In genomic region chr17:74516561-74516960, GRCh38 we compare ENCODE assay signal across 17 cellular contexts. TPM values are rescaled to one million over a fixed set of nuclear protein-coding genes. Genes with fewer than 3 reads are reported as not detected.
DNase-seq lines count a peak whose midpoint lies in the region; ATAC-seq and TF ChIP-seq lines count a peak whose summit lies in the region.
"Had no signal": no experiment of that assay in that cellular context is flagged by ENCODE, and none has a peak within 500 bp of the region (broad histone marks: within the 10 kb centered on the region; RNA-seq: fewer than 3 reads in every experiment).

No MANE protein-coding gene starts in this region.

- H3K36me3 ChIP-seq in esophagus muscularis mucosa (no peaks in the 10 kb centered on the region), neutrophil (no peaks in the 10 kb centered on the region)

- H3K9me3 Mint-ChIP-seq in natural killer cell, result peaks cover 2 to 10% of the 10 kb centered on the region in 2 donors
- H3K9me3 Mint-ChIP-seq in natural killer cell treated with Interleukin-12 subunit alpha and Interleukin-12 subunit beta and Interleukin-15 and Interleukin-18, amount 100 ng/mL, for 72 hours, result peaks cover 10% of the 10 kb centered on the region
- H3K9me3 Mint-ChIP-seq in activated naive CD8-positive, alpha-beta T cell treated with anti-CD3 and anti-CD28 coated beads, Interleukin-2, amount 50 U/mL, for 24 hours, result peaks cover 31% of the 10 kb centered on the region

- no peak for ATAC-seq in natural killer cell
- ATAC-seq in natural killer cell treated with Interleukin-12 subunit alpha and Interleukin-12 subunit beta and Interleukin-15 and Interleukin-18, amount 100 ng/mL, for 72 hours, result no peak
- no peak for ATAC-seq in activated naive CD8-positive, alpha-beta T cell treated with anti-CD3 and anti-CD28 coated beads, Interleukin-2, amount 50 U/mL, for 24 hours
- ATAC-seq: GM12878 had no signal

- H3K27me3 Mint-ChIP-seq in natural killer cell (ENCODE audit: low read depth in 2 of 2), result peaks cover 8 to 10% of the 10 kb centered on the region in 2 donors
- peaks cover 0 to 11% of the 10 kb centered on the region in 2 donors for H3K27me3 Mint-ChIP-seq in natural killer cell treated with Interleukin-12 subunit alpha and Interleukin-12 subunit beta and Interleukin-15 and Interleukin-18, amount 100 ng/mL, for 72 hours
- H3K27me3 Mint-ChIP-seq in activated naive CD8-positive, alpha-beta T cell treated with anti-CD3 and anti-CD28 coated beads, Interleukin-2, amount 50 U/mL, for 24 hours, result peaks cover 28% of the 10 kb centered on the region

- TF ChIP-seq EP300 in esophagus muscularis mucosa (IDR thresholded peaks at IDR 0.05), result no peak

- TF ChIP-seq CTCF in natural killer cell (IDR thresholded peaks at IDR 0.05) (no peak), esophagus muscularis mucosa (IDR thresholded peaks at IDR 0.05) (no peak), neutrophil (IDR thresholded peaks at IDR 0.05) (no peak), GM13976 (IDR thresholded peaks at IDR 0.05; ENCODE audit: borderline replicate concordance, control extremely low read depth, extremely low read depth, insufficient read depth, missing control alignments) (no peak)

- in situ Hi-C loops in GM13976 (cut with MboI; ENCODE audit: low sequenced_read_pairs, unreplicated experiment), result no loop called here

- no peak overlapping the region for H3K4me3 Mint-ChIP-seq in natural killer cell
- H3K4me3 Mint-ChIP-seq in natural killer cell treated with Interleukin-12 subunit alpha and Interleukin-12 subunit beta and Interleukin-15 and Interleukin-18, amount 100 ng/mL, for 72 hours, result no peak overlapping the region
- no peak overlapping the region for H3K4me3 Mint-ChIP-seq in activated naive CD8-positive, alpha-beta T cell treated with anti-CD3 and anti-CD28 coated beads, Interleukin-2, amount 50 U/mL, for 24 hours
- H3K4me3 Mint-ChIP-seq: B cell; CD4-positive, alpha-beta memory T cell; H9 had no signal

- WGBS in esophagus muscularis mucosa, result 80% methylated on average over 2 of the region's 2 CpGs

- H3K4me1 Mint-ChIP-seq in natural killer cell, result peaks cover 35% of the 10 kb centered on the region in 2 donors
- peaks cover 29 to 47% of the 10 kb centered on the region in 2 donors for H3K4me1 Mint-ChIP-seq in natural killer cell treated with Interleukin-12 subunit alpha and Interleukin-12 subunit beta and Interleukin-15 and Interleukin-18, amount 100 ng/mL, for 72 hours (ENCODE audit: low read depth in 2 of 2)
- peaks cover 53% of the 10 kb centered on the region for H3K4me1 Mint-ChIP-seq in activated naive CD8-positive, alpha-beta T cell treated with anti-CD3 and anti-CD28 coated beads, Interleukin-2, amount 50 U/mL, for 24 hours
- H3K4me1 Mint-ChIP-seq: H9 had no signal

- H3K9me3 ChIP-seq in esophagus muscularis mucosa (no peaks in the 10 kb centered on the region), neutrophil (no peaks in the 10 kb centered on the region)

- TF ChIP-seq POLR2A in esophagus muscularis mucosa (IDR thresholded peaks at IDR 0.05; ENCODE audit: low read depth), result no peak

- H3K4me3 ChIP-seq in esophagus muscularis mucosa (no peak overlapping the region), neutrophil (ENCODE audit: low read depth in 1 of 2, low read length in 1 of 2) (no peak overlapping the region)
- H3K4me3 ChIP-seq: GM12878 had no signal

- intact Hi-C loops in natural killer cell (cut with micrococcal nuclease) (no loop called here), esophagus muscularis mucosa (cut with DNase I) (no loop called here)

- H3K4me1 ChIP-seq in esophagus muscularis mucosa, result no peaks in the 10 kb centered on the region
- peaks cover 40 to 47% of the 10 kb centered on the region in 2 experiments for H3K4me1 ChIP-seq in neutrophil (ENCODE audit: control insufficient read depth in 1 of 2, insufficient read depth in 1 of 2, low read depth in 1 of 2, low read length in 1 of 2)

- H3K36me3 Mint-ChIP-seq in natural killer cell, result peaks cover 8% of the 10 kb centered on the region
- peaks cover 16% of the 10 kb centered on the region for H3K36me3 Mint-ChIP-seq in natural killer cell treated with Interleukin-12 subunit alpha and Interleukin-12 subunit beta and Interleukin-15 and Interleukin-18, amount 100 ng/mL, for 72 hours
- H3K36me3 Mint-ChIP-seq in activated naive CD8-positive, alpha-beta T cell treated with anti-CD3 and anti-CD28 coated beads, Interleukin-2, amount 50 U/mL, for 24 hours (ENCODE audit: low read depth), result peaks cover 15% of the 10 kb centered on the region

- peak overlapping the region; percentile 48 to 62 for H3K27ac Mint-ChIP-seq in natural killer cell
- no peak overlapping the region for H3K27ac Mint-ChIP-seq in natural killer cell treated with Interleukin-12 subunit alpha and Interleukin-12 subunit beta and Interleukin-15 and Interleukin-18, amount 100 ng/mL, for 72 hours
- no peak overlapping the region for H3K27ac Mint-ChIP-seq in activated naive CD8-positive, alpha-beta T cell treated with anti-CD3 and anti-CD28 coated beads, Interleukin-2, amount 50 U/mL, for 24 hours
- H3K27ac Mint-ChIP-seq: B cell, H9 had no signal

- H3K27ac ChIP-seq in esophagus muscularis mucosa (replicated peaks in 1 of 4) (no peak overlapping the region), neutrophil (peak overlapping the region; percentile 10)

- no peak for DNase-seq in natural killer cell
- no peak for DNase-seq in natural killer cell treated with Interleukin-12 subunit alpha and Interleukin-12 subunit beta and Interleukin-15 and Interleukin-18, amount 100 ng/mL, for 72 hours (ENCODE audit: low spot score)
- peak; percentile 91 for DNase-seq in esophagus muscularis mucosa (ENCODE audit: extremely low spot score)
- no peak for DNase-seq in GM13976 (ENCODE audit: low spot score)
- DNase-seq in activated naive CD8-positive, alpha-beta T cell treated with anti-CD3 and anti-CD28 coated beads, Interleukin-2, amount 50 U/mL, for 24 hours, result no peak
- no peak for DNase-seq in HT-29 (ENCODE audit: low spot score)
- DNase-seq: ACHN; C1 segment of cervical spinal cord; CD4-positive, alpha-beta memory T cell; DMS79; GOT3; H9 had no signal

- H3K27me3 ChIP-seq in esophagus muscularis mucosa (peaks cover 0 to 15% (median 0%) of the 10 kb centered on the region in 4 donors), neutrophil (no peaks in the 10 kb centered on the region)

RNA-seq across cellular contexts. Expression of gene CD300LB, which starts 14.7 kb away (rescaled TPM):
- total RNA-seq in natural killer cell, result 1 to 10 TPM; 2.0 to 4.9 (median 3.5) TPM
- under 1 TPM; 0.17 to 0.39 TPM for total RNA-seq in natural killer cell treated with Interleukin-12 subunit alpha and Interleukin-12 subunit beta and Interleukin-15 and Interleukin-18, amount 100 ng/mL, for 72 hours
- total RNA-seq in esophagus muscularis mucosa, result under 1 TPM in 3 of 4 donors, not detected in 1; 0.17 to 0.83 (median 0.23) TPM
- total RNA-seq in HT-29 (2014; rRNA removed; shearing (Covaris generic)), result not detected in 2 replicates
- total RNA-seq: A172, G401, H9 had no signal

RNA-seq across cellular contexts. Expression of gene CD300C, which starts 29.4 kb away (rescaled TPM):
- total RNA-seq in natural killer cell (1 to 10 TPM; 4.3 to 7.6 (median 6.9) TPM), esophagus muscularis mucosa (1 to 10 TPM in 3 of 4 donors, under 1 TPM in 1; 0.39 to 4.6 (median 1.6) TPM)
- 1 to 10 TPM; 1.5 to 5.8 TPM for total RNA-seq in natural killer cell treated with Interleukin-12 subunit alpha and Interleukin-12 subunit beta and Interleukin-15 and Interleukin-18, amount 100 ng/mL, for 72 hours
- 0.48 and 0.68 TPM in 2 replicates for total RNA-seq in HT-29 (2014; rRNA removed; shearing (Covaris generic))
- total RNA-seq: CD4-positive, alpha-beta memory T cell; G401; H9 had no signal

RNA-seq across cellular contexts. Expression of gene CD300A, which starts 50.1 kb away (rescaled TPM):
- total RNA-seq in natural killer cell (100 to 1,000 TPM; 287 to 370 (median 295) TPM), esophagus muscularis mucosa (1 to 10 TPM; 1.2 to 4.1 (median 2.4) TPM)
- total RNA-seq in natural killer cell treated with Interleukin-12 subunit alpha and Interleukin-12 subunit beta and Interleukin-15 and Interleukin-18, amount 100 ng/mL, for 72 hours, result 10 to 100 TPM; 17.6 to 43.7 TPM
- total RNA-seq in HT-29 (2014; rRNA removed; shearing (Covaris generic)), result not detected in 2 replicates
- total RNA-seq: A172, G401, H9 had no signal

RNA-seq across cellular contexts. Expression of gene CD300H, which starts 50.7 kb away (rescaled TPM):
- total RNA-seq in natural killer cell, result 1 to 10 TPM in 1 of 3 donors, under 1 TPM in 1, not detected in 1; 0.90 to 9.3 TPM
- total RNA-seq in natural killer cell treated with Interleukin-12 subunit alpha and Interleukin-12 subunit beta and Interleukin-15 and Interleukin-18, amount 100 ng/mL, for 72 hours, result not detected
- not detected for total RNA-seq in esophagus muscularis mucosa
- total RNA-seq in HT-29 (2014; rRNA removed; shearing (Covaris generic)), result not detected in 2 replicates
- total RNA-seq: A172; B cell; CD4-positive, alpha-beta memory T cell; G401; GM12878; H9 had no signal

Comparison
In these comparisons a context has a peak if more than half of its experiments do, and no peak if none do; other contexts are left out.
1. H3K27ac Mint-ChIP-seq: peak in natural killer cell (2 of 2); none in natural killer cell treated with Interleukin-12 subunit alpha and Interleukin-12 subunit beta and Interleukin-15 and Interleukin-18, amount 100 ng/mL, for 72 hours (0 of 2) and activated naive CD8-positive, alpha-beta T cell treated with anti-CD3 and anti-CD28 coated beads, Interleukin-2, amount 50 U/mL, for 24 hours (single experiment).
2. RNA of gene CD300A, which starts 50.1 kb away (total RNA-seq): 287 to 370 TPM in natural killer cell; 17.6 to 43.7 TPM in natural killer cell treated with Interleukin-12 subunit alpha and Interleukin-12 subunit beta and Interleukin-15 and Interleukin-18, amount 100 ng/mL, for 72 hours, 1.2 to 4.1 TPM in esophagus muscularis mucosa and not detected in HT-29; every median in the first group is over 4 times any median in the second.